Comparison of ENCODE assay signal across 11 cellular contexts in the genomic region with DNA sequence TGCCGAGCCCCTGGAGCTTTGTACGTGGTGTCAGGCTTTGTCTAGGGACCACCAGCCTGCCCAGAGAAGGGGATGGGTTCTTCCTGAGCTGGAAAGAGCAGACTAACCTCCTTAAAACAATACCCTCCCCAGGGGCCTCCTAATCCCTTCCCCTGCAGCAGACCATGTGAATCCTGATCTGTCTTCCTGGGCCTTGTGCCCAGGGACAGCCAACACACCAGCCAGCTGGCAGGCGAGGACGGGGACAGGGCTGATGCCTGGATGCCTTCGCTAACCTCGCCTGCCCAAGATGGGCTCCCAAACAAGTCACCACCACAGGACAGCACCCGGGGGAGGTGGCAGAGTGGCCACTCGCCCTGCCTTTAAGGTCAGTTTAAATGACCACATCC. TPM values are rescaled to one million over a fixed set of nuclear protein-coding genes. Genes with fewer than 3 reads are reported as not detected.
DNase-seq lines count a peak whose midpoint lies in the region; ATAC-seq, FAIRE-seq and TF ChIP-seq lines count a peak whose summit lies in the region.
"Had no signal": no experiment of that assay in that cellular context is flagged by ENCODE, and none has a peak within 500 bp of the region (broad histone marks: within the 10 kb centered on the region; RNA-seq: fewer than 3 reads in every experiment).

No MANE protein-coding gene starts in this region.

- FAIRE-seq in HTR-8/SVneo (lab: Jason Lieb, UNC) = no peak

- H3K36me3 Mint-ChIP-seq in nephron progenitor cell (ENCODE audit: low read depth) = no peaks in the 10 kb centered on the region

- no peak for TF ChIP-seq POLR2A in esophagus squamous epithelium (IDR thresholded peaks at IDR 0.05)

- H3K9me3 Mint-ChIP-seq in nephron progenitor cell = no peaks in the 10 kb centered on the region
- H3K9me3 Mint-ChIP-seq in stimulated activated naive CD8-positive, alpha-beta T cell treated with anti-CD3 and anti-CD28 coated beads, Interleukin-15, amount 100 ng/mL, for 72 hours = no peaks in the 10 kb centered on the region

- H3K36me3 ChIP-seq in esophagus squamous epithelium = no peaks in the 10 kb centered on the region
- no peaks in the 10 kb centered on the region for H3K36me3 ChIP-seq in mucosa of descending colon (ENCODE audit: low read depth)
- H3K36me3 ChIP-seq: adrenal gland, esophagus muscularis mucosa, tibial nerve had no signal

- H3K9me3 ChIP-seq in esophagus squamous epithelium (no peaks in the 10 kb centered on the region), mucosa of descending colon (no peaks in the 10 kb centered on the region)
- H3K9me3 ChIP-seq: adrenal gland, esophagus muscularis mucosa, tibial nerve had no signal

- intact Hi-C loops in esophagus squamous epithelium (cut with DNase I) (no loop called here), mucosa of descending colon (cut with DNase I, micrococcal nuclease) (no loop called here)

- H3K4me3 ChIP-seq in esophagus squamous epithelium (no peak overlapping the region), mucosa of descending colon (no peak overlapping the region)
- H3K4me3 ChIP-seq: adrenal gland, esophagus muscularis mucosa, tibial nerve had no signal

- peaks cover 6% of the 10 kb centered on the region for H3K27me3 Mint-ChIP-seq in nephron progenitor cell (ENCODE audit: low read depth, poor library complexity)
- no peaks in the 10 kb centered on the region for H3K27me3 Mint-ChIP-seq in stimulated activated naive CD8-positive, alpha-beta T cell treated with anti-CD3 and anti-CD28 coated beads, Interleukin-15, amount 100 ng/mL, for 72 hours

- WGBS in esophagus squamous epithelium, 2 donors = 50 to 92% methylated on average over 1 to 3 of the region's 8 CpGs

- TF ChIP-seq CTCF in esophagus squamous epithelium (IDR thresholded peaks at IDR 0.05) (no peak), nephron progenitor cell (IDR thresholded peaks at IDR 0.05) (no peak), mucosa of descending colon (IDR thresholded peaks at IDR 0.05) (no peak)

- no peaks in the 10 kb centered on the region for H3K27me3 ChIP-seq in esophagus squamous epithelium
- H3K27me3 ChIP-seq: adrenal gland, esophagus muscularis mucosa, tibial nerve had no signal

- H3K4me1 ChIP-seq in esophagus squamous epithelium (peaks cover 0 to 27% (median 8%) of the 10 kb centered on the region in 3 donors), mucosa of descending colon (ENCODE audit: low read depth) (no peaks in the 10 kb centered on the region)
- H3K4me1 ChIP-seq: adrenal gland had no signal

- peak overlapping the region; percentile 29 for H3K27ac Mint-ChIP-seq in nephron progenitor cell
- peak overlapping the region in 1 of 2 donors; percentile 78 for H3K27ac Mint-ChIP-seq in stimulated activated naive CD8-positive, alpha-beta T cell treated with anti-CD3 and anti-CD28 coated beads, Interleukin-15, amount 100 ng/mL, for 72 hours

- DNase-seq in AG20443 (ENCODE audit: low spot score) (peak; percentile 62), NCI-H446 treated with DMSO at 0.1 percent for 48 hours (lab: John Stamatoyannopoulos, UW) (peak; percentile 16), esophagus squamous epithelium (lab: John Stamatoyannopoulos, UW) (no peak), nephron progenitor cell (no peak), mucosa of descending colon (no peak), HTR-8/SVneo (ENCODE audit: insufficient read length, low spot score) (no peak), KG1 (lab: John Stamatoyannopoulos, UW) (no peak)
- no peak for DNase-seq in stimulated activated naive CD8-positive, alpha-beta T cell treated with anti-CD3 and anti-CD28 coated beads, Interleukin-15, amount 100 ng/mL, for 72 hours

- no peak overlapping the region for H3K4me3 Mint-ChIP-seq in nephron progenitor cell
- no peak overlapping the region for H3K4me3 Mint-ChIP-seq in stimulated activated naive CD8-positive, alpha-beta T cell treated with anti-CD3 and anti-CD28 coated beads, Interleukin-15, amount 100 ng/mL, for 72 hours

- peak overlapping the region in 3 of 4 donors; percentile 42 to 64 (median 55) for H3K27ac ChIP-seq in esophagus squamous epithelium

- H3K4me1 Mint-ChIP-seq in nephron progenitor cell = peaks cover 48% of the 10 kb centered on the region
- no peaks in the 10 kb centered on the region for H3K4me1 Mint-ChIP-seq in stimulated activated naive CD8-positive, alpha-beta T cell treated with anti-CD3 and anti-CD28 coated beads, Interleukin-15, amount 100 ng/mL, for 72 hours

- ATAC-seq in mucosa of descending colon = no peak
- ATAC-seq in stimulated activated naive CD8-positive, alpha-beta T cell treated with anti-CD3 and anti-CD28 coated beads, Interleukin-15, amount 100 ng/mL, for 72 hours = no peak

RNA-seq across cellular contexts. Expression of a gene that starts 17.6 kb away (rescaled TPM):
- total RNA-seq in esophagus squamous epithelium (10 to 100 TPM in 1 of 4 donors, 1 to 10 TPM in 3; 5.0 to 22.3 (median 7.6) TPM), mucosa of descending colon (10 to 100 TPM; 11.8 to 25.6 (median 12.8) TPM)

Comparison
In these comparisons a context has a peak if more than half of its experiments do, and no peak if none do; other contexts are left out.
1. DNase-seq: peak in AG20443 (single experiment) and NCI-H446 treated with DMSO at 0.1 percent for 48 hours (single experiment); none in esophagus squamous epithelium (single experiment), nephron progenitor cell (single experiment), mucosa of descending colon (0 of 3), HTR-8/SVneo (single experiment), stimulated activated naive CD8-positive, alpha-beta T cell treated with anti-CD3 and anti-CD28 coated beads, Interleukin-15, amount 100 ng/mL, for 72 hours (0 of 2) and KG1 (single experiment).